Comparison of ENCODE assay signal across 8 cellular contexts in the genomic region with DNA sequence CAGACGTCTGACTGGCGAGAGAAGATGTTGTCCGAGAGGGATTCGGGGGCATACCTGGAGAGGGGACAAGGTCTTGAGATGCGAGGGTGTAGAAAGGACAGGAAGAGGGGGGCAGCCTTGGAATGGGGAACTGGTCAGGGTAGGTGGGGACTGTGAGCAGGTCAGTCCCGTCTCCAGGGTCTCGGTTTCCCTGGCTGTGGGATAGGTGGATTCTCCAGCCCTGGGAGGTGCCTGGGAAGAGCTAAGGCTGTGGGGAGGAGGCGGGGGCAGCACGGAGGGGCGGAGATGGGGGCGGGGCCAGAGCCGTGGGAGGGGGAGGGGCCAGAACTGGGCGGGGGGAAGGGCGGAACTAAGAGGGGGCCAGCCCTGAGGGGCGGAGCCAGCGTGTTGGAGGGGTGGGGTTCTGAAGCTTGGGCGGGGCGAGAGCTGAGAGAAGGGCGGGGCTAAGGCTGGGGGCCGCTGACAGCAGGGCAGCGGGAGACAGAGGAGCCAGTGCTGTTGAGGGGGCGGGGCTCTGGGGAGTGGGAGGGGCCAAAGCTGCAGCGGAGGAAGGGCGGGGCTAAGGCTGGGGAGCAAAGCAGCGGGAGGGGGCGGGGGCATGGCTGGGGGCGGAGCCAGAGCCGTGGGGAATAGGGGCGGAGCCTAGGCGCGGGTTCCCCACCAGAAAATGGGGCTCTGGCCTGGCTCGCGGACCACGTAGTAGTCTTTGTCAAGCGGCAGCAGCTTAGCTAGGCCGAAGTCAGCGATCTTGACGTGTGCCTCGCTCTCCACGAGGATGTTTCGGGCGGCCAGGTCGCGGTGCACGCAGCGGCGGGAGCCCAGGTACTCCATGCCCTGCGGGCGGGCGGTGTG. TPM values are rescaled to one million over a fixed set of nuclear protein-coding genes. Genes with fewer than 3 reads are reported as not detected.
A peak's percentile ranks its signal among the peaks of the same experiment; 100 is the strongest.
DNase-seq lines count a peak whose midpoint lies in the region; ATAC-seq and TF ChIP-seq lines count a peak whose summit lies in the region.

No MANE protein-coding gene starts in this region.

- H3K9me2 ChIP-seq in GM23248 (ENCODE audit: insufficient read depth) (no peaks in the 10 kb centered on the region), OCI-LY7 (ENCODE audit: insufficient read depth, low read length) (no peaks in the 10 kb centered on the region)

- TF ChIP-seq CTCF in 22Rv1 (IDR thresholded peaks at IDR 0.05) (no peak), OCI-LY7 (conservative IDR thresholded peaks at IDR 0.05; ENCODE audit: low read length) (no peak), ascending aorta (IDR thresholded peaks at IDR 0.05) (no peak)

- CTCF ChIA-PET in OCI-LY7 (lab: Charles Lee; ENCODE audit: unreplicated experiment) = interaction anchor here (0.8 kb wide), 1 partner anchor 29 kb away, joined by 21 read pairs; no protein-coding TSS in a partner anchor

- H3K27ac ChIP-seq in 22Rv1 (peak overlapping the region; percentile 81), GM23248 (no peak overlapping the region), OCI-LY7 (ENCODE audit: low read depth, low read length, poor library complexity, severe bottlenecking) (no peak overlapping the region), rectal smooth muscle tissue (ENCODE audit: low read depth, low read length) (no peak overlapping the region), ascending aorta (peak overlapping the region in 1 of 2 donors; percentile 33)

- H3K36me3 ChIP-seq in GM23248 (ENCODE audit: low read depth) = no peaks in the 10 kb centered on the region
- H3K36me3 ChIP-seq in OCI-LY7 (ENCODE audit: insufficient read depth, low read length) = peaks cover 17% of the 10 kb centered on the region
- no peaks in the 10 kb centered on the region for H3K36me3 ChIP-seq in rectal smooth muscle tissue (ENCODE audit: control insufficient read depth, insufficient read depth, low read length)
- H3K36me3 ChIP-seq in ascending aorta = no peaks in the 10 kb centered on the region

- no peaks in the 10 kb centered on the region for H3K9me3 ChIP-seq in GM23248 (ENCODE audit: low read depth)
- no peaks in the 10 kb centered on the region for H3K9me3 ChIP-seq in OCI-LY7 (ENCODE audit: low read length)
- H3K9me3 ChIP-seq in ascending aorta = no peaks in the 10 kb centered on the region

- intact Hi-C loops in OCI-LY7 (cut with micrococcal nuclease; ENCODE audit: unreplicated experiment) = no loop called here
- intact Hi-C loops in ascending aorta (cut with DNase I) = no loop called here

- no TSS peak for BruUV-seq in OCI-LY7 (replicated peaks; lab: Mats Ljungman, UMichigan)

- H3F3A ChIP-seq in GM23248 (ENCODE audit: insufficient read depth) = no peaks in the 10 kb centered on the region

- POLR2A ChIA-PET in OCI-LY7 (lab: Charles Lee) = interaction anchor here (0.6 kb wide), 1 partner anchor 15 kb away, joined by 3 read pairs; no protein-coding TSS in a partner anchor

- WGBS in GM23248 (ENCODE audit: low coverage in 1 of 2, low lambda C conversion rate in 2 of 2, missing lambda C conversion rate in 2 of 2), 2 experiments = 17 to 25% methylated on average over 18 to 50 of the region's 50 CpGs

- H3K9ac ChIP-seq in GM23248 = no peak overlapping the region
- H3K9ac ChIP-seq in rectal smooth muscle tissue (ENCODE audit: low read length) = no peak overlapping the region

- ATAC-seq in HG03135 (IDR thresholded peaks at IDR 0.05; ENCODE audit: unreplicated experiment) = no peak

- no peaks in the 10 kb centered on the region for H3K4me1 ChIP-seq in GM23248 (ENCODE audit: insufficient read depth)
- H3K4me1 ChIP-seq in OCI-LY7 (ENCODE audit: insufficient read depth, low read length, poor library complexity, severe bottlenecking) = no peaks in the 10 kb centered on the region
- H3K4me1 ChIP-seq in rectal smooth muscle tissue (ENCODE audit: control insufficient read depth, insufficient read depth, low read length) = no peaks in the 10 kb centered on the region
- H3K4me1 ChIP-seq in ascending aorta = no peaks in the 10 kb centered on the region

- no peaks in the 10 kb centered on the region for H3K27me3 ChIP-seq in GM23248 (replicated peaks; ENCODE audit: insufficient read depth)
- no peaks in the 10 kb centered on the region for H3K27me3 ChIP-seq in rectal smooth muscle tissue (ENCODE audit: control insufficient read depth, insufficient read depth, low read length)
- H3K27me3 ChIP-seq in ascending aorta = no peaks in the 10 kb centered on the region

- H2AFZ ChIP-seq in GM23248 (peak overlapping the region; percentile 27; the same call in 1 of the 2 replicates), OCI-LY7 (ENCODE audit: low read length) (no peak overlapping the region)

- H3K79me2 ChIP-seq in GM23248 (ENCODE audit: insufficient read depth) = no peaks in the 10 kb centered on the region
- no peaks in the 10 kb centered on the region for H3K79me2 ChIP-seq in OCI-LY7 (ENCODE audit: insufficient read depth, low read depth, low read length)

- no peak overlapping the region for H3K4me2 ChIP-seq in GM23248 (ENCODE audit: unreplicated experiment)
- H3K4me2 ChIP-seq in OCI-LY7 (ENCODE audit: low read length) = no peak overlapping the region

- H3K4me3 ChIP-seq in GM23248 = no peak overlapping the region
- H3K4me3 ChIP-seq in OCI-LY7 (ENCODE audit: low read depth, low read length, poor library complexity, severe bottlenecking) = no peak overlapping the region
- peak overlapping the region; percentile 52 for H3K4me3 ChIP-seq in rectal smooth muscle tissue (ENCODE audit: low read length)
- peak overlapping the region in 1 of 2 donors; percentile 32 for H3K4me3 ChIP-seq in ascending aorta

- peak; percentile 73 for DNase-seq in GM23248
- DNase-seq in OCI-LY7 (ENCODE audit: low spot score) = peak; percentile 63
- DNase-seq in amygdala (lab: John Stamatoyannopoulos, UW) = peak in 50 of 56 donors; percentile 7 to 91 (median 71)
- DNase-seq in hippocampal formation (lab: John Stamatoyannopoulos, UW) = peak; percentile 59 to 64
- no peak for DNase-seq in ascending aorta (ENCODE audit: low spot score in 2 of 2)

- in situ Hi-C loops in GM23248 (cut with MboI) = no loop called here

- H4K20me1 ChIP-seq in GM23248 (ENCODE audit: insufficient read depth) (no peaks in the 10 kb centered on the region), OCI-LY7 (ENCODE audit: insufficient read depth, low read length) (no peaks in the 10 kb centered on the region)

RNA-seq across cellular contexts. Expression of gene INSL3, which starts 9.5 kb away (rescaled TPM):
- total RNA-seq in GM23248 (2014; rRNA removed; shearing (Covaris generic)) = not detected in 2 replicates
- polyA plus RNA-seq in GM23248 (2016; fragmentation: Nextera tagmentation; extraction: Ambion mirVana) = not detected in 2 replicates
- 0.25 TPM in 1 of 2 replicates, not detected in the other for total RNA-seq in OCI-LY7 (2014; rRNA removed; shearing (Covaris generic))
- total RNA-seq in OCI-LY7 (2022) (0.38 TPM in 1 of 2 replicates, not detected in the other), ascending aorta (not detected)

RNA-seq across cellular contexts. Expression of gene JAK3, which starts 17.0 kb away (rescaled TPM):
- total RNA-seq in GM23248 (2014; rRNA removed; shearing (Covaris generic)) = 5.9 and 8.7 TPM in 2 replicates
- 4.1 and 5.0 TPM in 2 replicates for polyA plus RNA-seq in GM23248 (2016; fragmentation: Nextera tagmentation; extraction: Ambion mirVana)
- 9.4 and 14.0 TPM in 2 replicates for total RNA-seq in OCI-LY7 (2014; rRNA removed; shearing (Covaris generic))
- total RNA-seq in OCI-LY7 (2022) (24.4 and 25.3 TPM in 2 replicates), ascending aorta (28.1 TPM)

RNA-seq across cellular contexts. Expression of gene RPL18A, which starts 28.9 kb away (rescaled TPM):
- total RNA-seq in GM23248 (2014; rRNA removed; shearing (Covaris generic)) = 680 and 837 TPM in 2 replicates
- polyA plus RNA-seq in GM23248 (2016; fragmentation: Nextera tagmentation; extraction: Ambion mirVana) = 1,456 and 1,474 TPM in 2 replicates
- total RNA-seq in OCI-LY7 (2014; rRNA removed; shearing (Covaris generic)) = 2,643 and 3,019 TPM in 2 replicates
- total RNA-seq in OCI-LY7 (2022) = 3,145 and 3,253 TPM in 2 replicates
- total RNA-seq in ascending aorta = 2,481 TPM

RNA-seq across cellular contexts. Expression of gene B3GNT3, which starts 35.9 kb away (rescaled TPM):
- total RNA-seq in GM23248 (2014; rRNA removed; shearing (Covaris generic)) = not detected in 2 replicates
- polyA plus RNA-seq in GM23248 (2016; fragmentation: Nextera tagmentation; extraction: Ambion mirVana) = not detected in 2 replicates
- total RNA-seq in OCI-LY7 (2014; rRNA removed; shearing (Covaris generic)) = not detected in 2 replicates
- not detected in 2 replicates for total RNA-seq in OCI-LY7 (2022)
- 0.64 TPM for total RNA-seq in ascending aorta

RNA-seq across cellular contexts. Expression of gene SLC5A5, which starts 41.0 kb away (rescaled TPM):
- total RNA-seq in GM23248 (2014; rRNA removed; shearing (Covaris generic)) = not detected in 2 replicates
- polyA plus RNA-seq in GM23248 (2016; fragmentation: Nextera tagmentation; extraction: Ambion mirVana) = not detected in 2 replicates
- total RNA-seq in OCI-LY7 (2014; rRNA removed; shearing (Covaris generic)) = 0.03 TPM in 1 of 2 replicates, not detected in the other
- total RNA-seq in OCI-LY7 (2022) (not detected in 2 replicates), ascending aorta (not detected)

Comparison
In these comparisons a context has a peak if more than half of its experiments do, and no peak if none do; other contexts are left out.
1. DNase-seq: peak in GM23248 (single experiment), OCI-LY7 (single experiment), amygdala (50 of 56) and hippocampal formation (2 of 2); none in ascending aorta (0 of 2).